ENCODE assay signal across 7 cellular contexts in genomic region chr1:109371271-109371739, GRCh38. TPM values are rescaled to one million over a fixed set of nuclear protein-coding genes. Genes with fewer than 3 reads are reported as not detected.
DNase-seq lines count a peak whose midpoint lies in the region; ATAC-seq lines count a peak whose summit lies in the region.

No MANE protein-coding gene starts in this region.

- DNase-seq in Kasumi-1 (lab: John Stamatoyannopoulos, UW) (peak; percentile 47 to 57), hepatic stellate cell (ENCODE audit: low spot score) (peak; percentile 48), substantia nigra (lab: John Stamatoyannopoulos, UW) (peak in 5 of 49 donors; percentile 26 to 48 (median 33)), NCI-H2029 treated with DMSO at 0.1 percent for 48 hours (lab: John Stamatoyannopoulos, UW) (no peak), NCI-H187 (lab: John Stamatoyannopoulos, UW) (no peak), NCI-H1436 treated with DMSO at 0.1 percent for 48 hours (lab: John Stamatoyannopoulos, UW) (no peak)
- peak; percentile 26 to 27 for DNase-seq in activated T-cell treated with anti-CD3 and anti-CD28 coated beads, Interleukin-2, amount 50 U/mL, for 72 hours

- peaks cover 33% of the 10 kb centered on the region for H3K27me3 Mint-ChIP-seq in activated T-cell treated with anti-CD3 and anti-CD28 coated beads, Interleukin-2, amount 50 U/mL, for 72 hours (ENCODE audit: low read depth)

- peaks cover 61% of the 10 kb centered on the region for H3K4me1 Mint-ChIP-seq in activated T-cell treated with anti-CD3 and anti-CD28 coated beads, Interleukin-2, amount 50 U/mL, for 72 hours (ENCODE audit: low read depth)

- H3K36me3 Mint-ChIP-seq in activated T-cell treated with anti-CD3 and anti-CD28 coated beads, Interleukin-2, amount 50 U/mL, for 72 hours (ENCODE audit: insufficient read depth in 2 of 2) = no peaks in the 10 kb centered on the region

- peak overlapping the region; percentile 8 for H3K27ac Mint-ChIP-seq in activated T-cell treated with anti-CD3 and anti-CD28 coated beads, Interleukin-2, amount 50 U/mL, for 72 hours

- peak overlapping the region; percentile 79 for H3K27ac ChIP-seq in substantia nigra (ENCODE audit: low read depth, low read length, poor library complexity, severe bottlenecking)

- peak overlapping the region; percentile 55 to 61 for H3K4me3 Mint-ChIP-seq in activated T-cell treated with anti-CD3 and anti-CD28 coated beads, Interleukin-2, amount 50 U/mL, for 72 hours

- ATAC-seq in activated T-cell treated with anti-CD3 and anti-CD28 coated beads, Interleukin-2, amount 50 U/mL, for 72 hours (replicated peaks in 1 of 2) = peak; percentile 86 to 89

- H3K9me3 Mint-ChIP-seq in activated T-cell treated with anti-CD3 and anti-CD28 coated beads, Interleukin-2, amount 50 U/mL, for 72 hours = no peaks in the 10 kb centered on the region

RNA-seq across cellular contexts. Expression of gene SORT1, which starts 26.4 kb away (rescaled TPM):
- total RNA-seq in activated T-cell treated with anti-CD3 and anti-CD28 coated beads, Interleukin-2, amount 50 U/mL, for 72 hours = 1 to 10 TPM; 1.4 to 4.8 TPM

RNA-seq across cellular contexts. Expression of gene PSMA5, which starts 54.9 kb away (rescaled TPM):
- 100 to 1,000 TPM; 169 to 179 TPM for total RNA-seq in activated T-cell treated with anti-CD3 and anti-CD28 coated beads, Interleukin-2, amount 50 U/mL, for 72 hours

Comparison
In these comparisons a context has a peak if more than half of its experiments do, and no peak if none do; other contexts are left out.
1. DNase-seq: peak in Kasumi-1 (2 of 2), activated T-cell treated with anti-CD3 and anti-CD28 coated beads, Interleukin-2, amount 50 U/mL, for 72 hours (2 of 2) and hepatic stellate cell (single experiment); none in NCI-H2029 treated with DMSO at 0.1 percent for 48 hours (single experiment), NCI-H187 (0 of 2) and NCI-H1436 treated with DMSO at 0.1 percent for 48 hours (single experiment).